ENCODE assay signal across 10 cellular contexts in the genomic region with DNA sequence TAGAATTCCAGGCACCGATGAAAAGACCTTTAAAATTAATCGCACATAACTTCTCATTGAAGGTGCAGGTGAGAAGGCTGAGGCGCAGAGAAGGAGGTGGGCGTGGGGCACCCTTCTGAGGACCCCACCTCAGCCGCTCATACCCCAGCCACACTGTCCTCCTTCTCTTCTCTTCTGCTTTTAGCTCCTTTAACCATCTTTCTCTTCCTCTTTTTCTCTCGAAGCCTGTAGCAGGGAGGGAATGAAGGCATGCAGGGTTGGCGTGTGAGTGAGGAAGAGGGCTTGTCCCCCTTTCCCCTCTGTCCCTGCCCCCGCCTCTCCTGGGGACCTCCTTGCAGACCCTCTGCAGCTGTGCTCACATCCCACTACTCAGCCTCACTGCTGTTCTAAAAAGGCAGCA. TPM values are rescaled to one million over a fixed set of nuclear protein-coding genes. Genes with fewer than 3 reads are reported as not detected.
"Had no signal": no experiment of that assay in that cellular context is flagged by ENCODE, and none has a peak within 500 bp of the region (broad histone marks: within the 10 kb centered on the region; RNA-seq: fewer than 3 reads in every experiment).

No MANE protein-coding gene starts in this region.

- H3K4me3 ChIP-seq: coronary artery, heart right ventricle, pancreas, psoas muscle, right atrium auricular region, spleen, upper lobe of left lung had no signal

- H3K9me3 ChIP-seq: heart right ventricle, pancreas, psoas muscle, right atrium auricular region, spleen, upper lobe of left lung had no signal

- H3K27me3 ChIP-seq: pancreas, right atrium auricular region, upper lobe of left lung had no signal

- H3K4me1 ChIP-seq: pancreas, psoas muscle, right atrium auricular region, upper lobe of left lung had no signal

- H3K27ac ChIP-seq: coronary artery, epithelial cell of prostate, heart right ventricle, pancreas, psoas muscle, right atrium auricular region, spleen, upper lobe of left lung, VCaP had no signal

- DNase-seq: spleen had no signal

- H3K36me3 ChIP-seq: heart right ventricle, pancreas, right atrium auricular region, spleen, upper lobe of left lung had no signal

RNA-seq across cellular contexts. Expression of a gene that starts 57.8 kb away (rescaled TPM):
- polyA plus RNA-seq: keratinocyte had no signal
